In genomic region chr6:137702791-137703424, GRCh38 we compare ENCODE assay signal across 21 cellular contexts.
DNase-seq lines count a peak whose midpoint lies in the region; ATAC-seq and TF ChIP-seq lines count a peak whose summit lies in the region.
"Had no signal": no experiment of that assay in that cellular context is flagged by ENCODE, and none has a peak within 500 bp of the region (broad histone marks: within the 10 kb centered on the region; RNA-seq: fewer than 3 reads in every experiment).

No MANE protein-coding gene starts in this region.

- no peaks in the 10 kb centered on the region for H3K9me3 ChIP-seq in T-helper 17 cell (ENCODE audit: control insufficient read depth, low read length, poor library complexity, severe bottlenecking)
- no peaks in the 10 kb centered on the region for H3K9me3 ChIP-seq in heart right ventricle
- H3K9me3 ChIP-seq: BLaER1 treated with 17β-estradiol and CSF1 and Interleukin-3, amounts not matched to agents 10 nM and 100 nM; body of pancreas; transverse colon had no signal

- no peaks in the 10 kb centered on the region for H3K27me3 ChIP-seq in heart right ventricle
- H3K27me3 ChIP-seq: BLaER1 treated with 17β-estradiol and CSF1 and Interleukin-3, amounts not matched to agents 10 nM and 100 nM; body of pancreas; neural progenitor cell; transverse colon had no signal

- no peak overlapping the region for H3K4me3 ChIP-seq in heart right ventricle
- H3K4me3 ChIP-seq: BLaER1 treated with 17β-estradiol and CSF1 and Interleukin-3, amounts not matched to agents 10 nM and 100 nM; body of pancreas; neural progenitor cell; transverse colon had no signal

- peaks cover 0 to 63% (median 30%) of the 10 kb centered on the region in 9 donors for H3K4me1 ChIP-seq in heart right ventricle
- H3K4me1 ChIP-seq: neural progenitor cell had no signal

- intact Hi-C loops in heart right ventricle (cut with DNase I): loop anchor here in 7 of 10 donors (5.0 to 10.0 kb wide), 6 partner anchors 272 to 491 kb away; partner anchors contain the start of gene PERP (in 4 of the 7)
- intact Hi-C loops in activated T-helper 1 cell treated with anti-CD3 and anti-CD28 coated beads, Interleukin-12 subunit alpha, Interleukin-12 subunit beta, Interleukin-2, Interleukin-4 antibody, amounts not matched to agents 30 ng/mL and 10 ng/mL and 1 ng/mL, durations not matched to agents 14 hours and 24 hours and 36 hours (cut with micrococcal nuclease): loop anchor here (10.0 kb wide), 1 partner anchor 892 kb away; no protein-coding TSS in a partner anchor

- 75 to 77% methylated on average over 1 of the region's 1 CpG for WGBS in heart right ventricle, 2 donors

- H3K36me3 Mint-ChIP-seq in T-helper 17 cell (ENCODE audit: low read depth): no peaks in the 10 kb centered on the region
- H3K36me3 Mint-ChIP-seq in activated T-helper 1 cell treated with anti-CD3 and anti-CD28 coated beads, Interleukin-12 subunit alpha, Interleukin-12 subunit beta, Interleukin-2, Interleukin-4 antibody, amounts not matched to agents 30 ng/mL and 10 ng/mL and 1 ng/mL, durations not matched to agents 14 hours and 24 hours and 36 hours (ENCODE audit: low read depth): no peaks in the 10 kb centered on the region
- H3K36me3 Mint-ChIP-seq: neural progenitor cell had no signal

- ATAC-seq in T-helper 17 cell: no peak
- ATAC-seq in heart right ventricle: peak in 7 of 8 donors; percentile 61 to 93 (median 75)
- ATAC-seq: activated CD4-positive, alpha-beta T cell treated with anti-CD3 and anti-CD28 coated beads for 36 hours; activated CD8-positive, alpha-beta T cell treated with anti-CD3 and anti-CD28 coated beads, Interleukin-2, amount 10 ng/mL, durations not matched to agents 7 days and 5 days; body of pancreas; HCT116 had no signal

- H3K9me3 Mint-ChIP-seq in activated T-helper 1 cell treated with anti-CD3 and anti-CD28 coated beads, Interleukin-12 subunit alpha, Interleukin-12 subunit beta, Interleukin-2, Interleukin-4 antibody, amounts not matched to agents 30 ng/mL and 10 ng/mL and 1 ng/mL, durations not matched to agents 14 hours and 24 hours and 36 hours: no peaks in the 10 kb centered on the region
- H3K9me3 Mint-ChIP-seq: neural progenitor cell had no signal

- H3K27ac Mint-ChIP-seq in T-helper 17 cell: peak overlapping the region; percentile 56
- no peak overlapping the region for H3K27ac Mint-ChIP-seq in activated T-helper 1 cell treated with anti-CD3 and anti-CD28 coated beads, Interleukin-12 subunit alpha, Interleukin-12 subunit beta, Interleukin-2, Interleukin-4 antibody, amounts not matched to agents 30 ng/mL and 10 ng/mL and 1 ng/mL, durations not matched to agents 14 hours and 24 hours and 36 hours
- H3K27ac Mint-ChIP-seq: activated CD4-positive, alpha-beta T cell treated with anti-CD3 and anti-CD28 coated beads for 36 hours; activated CD8-positive, alpha-beta T cell treated with anti-CD3 and anti-CD28 coated beads, Interleukin-2, amount 10 ng/mL, durations not matched to agents 7 days and 5 days; neural progenitor cell had no signal

- DNase-seq in Daoy (ENCODE audit: low read depth) (peak; percentile 30), T-helper 17 cell (no peak), heart right ventricle (no peak), renal cortical epithelial cell (ENCODE audit: low read depth) (peak; percentile 48), NCI-H2196 treated with DMSO at 0.1 percent for 48 hours (lab: John Stamatoyannopoulos, UW; ENCODE audit: unreplicated experiment) (no peak), NCI-H146 (lab: John Stamatoyannopoulos, UW) (no peak)
- no peak for DNase-seq in activated T-helper 1 cell treated with anti-CD3 and anti-CD28 coated beads, Interleukin-12 subunit alpha, Interleukin-12 subunit beta, Interleukin-2, Interleukin-4 antibody, amounts not matched to agents 30 ng/mL and 10 ng/mL and 1 ng/mL, durations not matched to agents 14 hours and 24 hours and 36 hours (ENCODE audit: low spot score)
- DNase-seq: activated CD4-positive, alpha-beta T cell treated with anti-CD3 and anti-CD28 coated beads for 36 hours; activated CD8-positive, alpha-beta T cell treated with anti-CD3 and anti-CD28 coated beads, Interleukin-2, amount 10 ng/mL, durations not matched to agents 7 days and 5 days; body of pancreas; DMS79; KG1; MM.1S; NCI-H1417 treated with DMSO at 0.1 percent for 48 hours; NCI-H2107; NCI-H446 treated with DMSO at 0.1 percent for 48 hours; transverse colon had no signal

- H3K4me3 Mint-ChIP-seq in T-helper 17 cell: no peak overlapping the region
- no peak overlapping the region for H3K4me3 Mint-ChIP-seq in activated T-helper 1 cell treated with anti-CD3 and anti-CD28 coated beads, Interleukin-12 subunit alpha, Interleukin-12 subunit beta, Interleukin-2, Interleukin-4 antibody, amounts not matched to agents 30 ng/mL and 10 ng/mL and 1 ng/mL, durations not matched to agents 14 hours and 24 hours and 36 hours
- H3K4me3 Mint-ChIP-seq: activated CD4-positive, alpha-beta T cell treated with anti-CD3 and anti-CD28 coated beads for 36 hours; activated CD8-positive, alpha-beta T cell treated with anti-CD3 and anti-CD28 coated beads, Interleukin-2, amount 10 ng/mL, durations not matched to agents 7 days and 5 days; neural progenitor cell had no signal

- peaks cover 39% of the 10 kb centered on the region for H3K4me1 Mint-ChIP-seq in T-helper 17 cell
- peaks cover 86% of the 10 kb centered on the region for H3K4me1 Mint-ChIP-seq in activated T-helper 1 cell treated with anti-CD3 and anti-CD28 coated beads, Interleukin-12 subunit alpha, Interleukin-12 subunit beta, Interleukin-2, Interleukin-4 antibody, amounts not matched to agents 30 ng/mL and 10 ng/mL and 1 ng/mL, durations not matched to agents 14 hours and 24 hours and 36 hours (ENCODE audit: low read depth)

- TF ChIP-seq CTCF in heart right ventricle (IDR thresholded peaks at IDR 0.05): peak in 8 of 9 donors; percentile 15 to 43 (median 27)

- H3K27ac ChIP-seq in heart right ventricle: peak overlapping the region; percentile 10 to 84 (median 66)
- H3K27ac ChIP-seq: body of pancreas, neural progenitor cell, RWPE1, transverse colon had no signal

- H3K27me3 Mint-ChIP-seq in T-helper 17 cell: peaks cover 11% of the 10 kb centered on the region
- no peaks in the 10 kb centered on the region for H3K27me3 Mint-ChIP-seq in activated T-helper 1 cell treated with anti-CD3 and anti-CD28 coated beads, Interleukin-12 subunit alpha, Interleukin-12 subunit beta, Interleukin-2, Interleukin-4 antibody, amounts not matched to agents 30 ng/mL and 10 ng/mL and 1 ng/mL, durations not matched to agents 14 hours and 24 hours and 36 hours (ENCODE audit: insufficient read depth)

- H3K36me3 ChIP-seq in heart right ventricle: no peaks in the 10 kb centered on the region
- H3K36me3 ChIP-seq: BLaER1 treated with 17β-estradiol and CSF1 and Interleukin-3, amounts not matched to agents 10 nM and 100 nM; neural progenitor cell; transverse colon had no signal

Comparison
In these comparisons a context has a peak if more than half of its experiments do, and no peak if none do; other contexts are left out.
1. DNase-seq: peak in Daoy (single experiment) and renal cortical epithelial cell (single experiment); none in T-helper 17 cell (0 of 3), heart right ventricle (0 of 2), NCI-H2196 treated with DMSO at 0.1 percent for 48 hours (single experiment), activated T-helper 1 cell treated with anti-CD3 and anti-CD28 coated beads, Interleukin-12 subunit alpha, Interleukin-12 subunit beta, Interleukin-2, Interleukin-4 antibody, amounts not matched to agents 30 ng/mL and 10 ng/mL and 1 ng/mL, durations not matched to agents 14 hours and 24 hours and 36 hours (single experiment) and NCI-H146 (single experiment).